8 cellular contexts compared by ENCODE assay signal in the genomic region with DNA sequence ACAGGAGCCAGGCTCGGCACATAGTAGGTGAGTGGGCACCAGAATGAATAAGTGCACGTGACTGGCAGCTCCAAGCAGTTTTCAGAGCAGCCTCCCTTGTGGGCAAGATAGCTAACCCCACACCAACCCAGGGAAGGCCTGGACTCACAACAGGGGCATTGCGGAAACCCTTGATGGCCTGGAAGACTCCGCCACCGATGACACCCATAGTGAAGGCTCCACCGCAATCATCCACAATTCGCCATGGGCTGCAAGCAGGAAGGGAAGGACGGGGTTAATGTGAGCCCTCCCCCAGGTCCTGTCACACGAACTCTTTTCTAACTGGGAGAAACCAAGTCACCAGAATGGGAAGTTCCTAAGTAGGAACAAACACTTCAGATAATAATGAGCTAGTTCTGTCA. TPM values are rescaled to one million over a fixed set of nuclear protein-coding genes. Genes with fewer than 3 reads are reported as not detected.
DNase-seq lines count a peak whose midpoint lies in the region; ATAC-seq lines count a peak whose summit lies in the region.

No MANE protein-coding gene starts in this region.

- ATAC-seq in naive thymus-derived CD8-positive, alpha-beta T cell, result no peak
- ATAC-seq in HG03196 (IDR thresholded peaks at IDR 0.05; ENCODE audit: unreplicated experiment) (no peak), GM21576 (IDR thresholded peaks at IDR 0.05; ENCODE audit: unreplicated experiment) (no peak)

- peak overlapping the region; percentile 87 for H3K27ac ChIP-seq in cingulate gyrus (ENCODE audit: low read depth, low read length)

- H3K4me1 Mint-ChIP-seq in naive thymus-derived CD8-positive, alpha-beta T cell, result peaks cover 4 to 45% (median 31%) of the 10 kb centered on the region in 4 donors

- no peaks in the 10 kb centered on the region for H3K27me3 Mint-ChIP-seq in naive thymus-derived CD8-positive, alpha-beta T cell

- POLR2A ChIA-PET in naive thymus-derived CD8-positive, alpha-beta T cell (lab: Charles Lee), result interaction anchor here (0.6 to 2.7 kb wide), 6 partner anchors 8 to 106 kb away, joined by 3 to 24 read pairs (median 6); partner anchors contain the start of genes GRIPAP1 and OTUD5

- H3K9me3 Mint-ChIP-seq in naive thymus-derived CD8-positive, alpha-beta T cell, result peaks cover 0 to 4% (median 0%) of the 10 kb centered on the region in 9 donors

- H3K36me3 Mint-ChIP-seq in naive thymus-derived CD8-positive, alpha-beta T cell, result peaks cover 0 to 28% (median 0%) of the 10 kb centered on the region in 3 donors

- no peaks in the 10 kb centered on the region for H3K4me1 ChIP-seq in ES-I3 (ENCODE audit: insufficient read depth, low read length)

- H3K36me3 ChIP-seq in ES-I3 (ENCODE audit: insufficient read depth, low read length), result peaks cover 5% of the 10 kb centered on the region; the same call in 1 of the 2 replicates

- H3K9me3 ChIP-seq in ES-I3 (ENCODE audit: control insufficient read depth, insufficient read depth, low read length), result no peaks in the 10 kb centered on the region

- peak overlapping the region; percentile 88 to 98 (median 92) for H3K4me3 Mint-ChIP-seq in naive thymus-derived CD8-positive, alpha-beta T cell

- H3K9ac ChIP-seq in ES-I3 (ENCODE audit: low read depth, low read length), result peak overlapping the region; percentile 90; the same call in 1 of the 2 replicates

- DNase-seq in NCI-H510A treated with DMSO at 0.1 percent for 48 hours (lab: John Stamatoyannopoulos, UW) (peak; percentile 5), NK-92 (lab: John Stamatoyannopoulos, UW; ENCODE audit: unreplicated experiment) (no peak), globus pallidus (ENCODE audit: low spot score) (no peak)
- DNase-seq in naive thymus-derived CD8-positive, alpha-beta T cell, result no peak

- peak overlapping the region; percentile 92 to 100 (median 96) for H3K27ac Mint-ChIP-seq in naive thymus-derived CD8-positive, alpha-beta T cell

RNA-seq across cellular contexts. Expression of gene TIMM17B, which starts 1.0 kb away (rescaled TPM):
- total RNA-seq in naive thymus-derived CD8-positive, alpha-beta T cell, result 10 to 100 TPM; 41.2 to 44.8 TPM
- polyA plus RNA-seq in naive thymus-derived CD8-positive, alpha-beta T cell, result 10 to 100 TPM; 52.9 to 59.1 (median 55.5) TPM

RNA-seq across cellular contexts. Expression of gene PQBP1, which starts 1.1 kb away (rescaled TPM):
- total RNA-seq in naive thymus-derived CD8-positive, alpha-beta T cell, result 10 to 100 TPM; 66.4 to 68.8 TPM
- 100 to 1,000 TPM in 1 of 3 donors, 10 to 100 TPM in 2; 92.7 to 114 (median 94.5) TPM for polyA plus RNA-seq in naive thymus-derived CD8-positive, alpha-beta T cell

RNA-seq across cellular contexts. Expression of gene SLC35A2, which starts 14.8 kb away (rescaled TPM):
- 10 to 100 TPM; 11.4 to 12.7 TPM for total RNA-seq in naive thymus-derived CD8-positive, alpha-beta T cell
- 1 to 10 TPM; 6.8 to 8.1 (median 7.3) TPM for polyA plus RNA-seq in naive thymus-derived CD8-positive, alpha-beta T cell

RNA-seq across cellular contexts. Expression of gene PIM2, which starts 22.2 kb away (rescaled TPM):
- total RNA-seq in naive thymus-derived CD8-positive, alpha-beta T cell, result 100 to 1,000 TPM; 126 to 132 TPM
- 100 to 1,000 TPM; 170 to 331 (median 313) TPM for polyA plus RNA-seq in naive thymus-derived CD8-positive, alpha-beta T cell
